11 cellular contexts compared by ENCODE assay signal in the genomic region with DNA sequence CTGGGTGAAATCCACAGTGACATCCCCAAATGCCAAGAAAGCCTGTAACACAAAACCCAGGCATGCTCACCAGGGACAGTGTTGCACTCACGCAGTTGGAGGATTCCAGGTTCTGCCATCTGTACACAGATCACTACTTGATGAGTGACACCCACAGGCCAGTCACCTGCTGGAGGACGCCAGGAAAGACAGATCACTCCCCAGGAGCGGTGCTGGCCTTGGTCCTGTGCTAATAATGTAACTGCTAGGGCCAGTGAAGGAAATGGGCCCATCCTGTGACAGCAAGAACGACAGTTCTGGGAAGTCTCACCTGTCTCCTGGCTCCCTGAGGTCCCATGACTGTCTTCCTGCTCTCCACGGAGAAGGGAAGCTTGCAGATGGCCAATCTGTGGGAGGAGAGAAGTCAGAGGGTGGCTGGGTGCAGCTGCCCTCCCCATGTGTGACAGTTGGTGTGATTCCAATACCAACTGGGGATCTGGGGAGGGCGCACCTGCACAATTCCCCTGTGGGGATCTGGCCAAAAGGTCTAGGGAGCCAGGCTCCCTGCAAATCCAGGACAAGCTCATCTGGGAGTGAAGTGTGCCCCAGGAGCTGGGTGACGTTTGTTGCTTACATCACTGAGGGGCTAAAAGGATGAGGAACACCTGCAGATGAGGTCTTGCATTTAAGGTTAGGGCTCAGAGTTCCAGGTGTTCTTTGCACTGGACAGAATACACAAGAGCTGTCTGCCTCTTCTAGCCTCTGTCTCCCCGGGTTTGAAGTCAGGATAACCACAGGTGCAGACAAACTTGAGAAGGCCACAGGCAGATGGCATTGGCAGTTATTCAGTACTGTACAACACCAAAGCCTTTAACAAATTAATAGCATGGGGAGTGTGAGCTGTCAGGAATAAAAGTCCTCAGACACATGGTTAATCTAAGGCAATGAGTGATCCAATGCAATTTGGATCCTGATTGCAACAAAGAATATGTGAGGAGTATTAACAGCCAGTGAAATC. TPM values are rescaled to one million over a fixed set of nuclear protein-coding genes. Genes with fewer than 3 reads are reported as not detected.
DNase-seq lines count a peak whose midpoint lies in the region; ATAC-seq, FAIRE-seq and TF ChIP-seq lines count a peak whose summit lies in the region.
"Had no signal": no experiment of that assay in that cellular context is flagged by ENCODE, and none has a peak within 500 bp of the region (broad histone marks: within the 10 kb centered on the region; RNA-seq: fewer than 3 reads in every experiment).

No MANE protein-coding gene starts in this region.

- H3K4ac ChIP-seq in neuronal stem cell (ENCODE audit: low read length) = no peak overlapping the region

- no peaks in the 10 kb centered on the region for H3K27me3 ChIP-seq in GM12878 (replicated peaks in 1 of 2; ENCODE audit: control insufficient read depth in 2 of 2, insufficient read depth in 2 of 2, low read length in 1 of 2)
- no peaks in the 10 kb centered on the region for H3K27me3 ChIP-seq in neuronal stem cell (ENCODE audit: control insufficient read depth in 3 of 3, insufficient read depth in 3 of 3, low read depth in 1 of 3, low read length in 3 of 3)

- no peaks in the 10 kb centered on the region for H3K79me1 ChIP-seq in neuronal stem cell (ENCODE audit: low read depth, low read length)

- H2AK5ac ChIP-seq in neuronal stem cell (ENCODE audit: low read depth, low read length) = no peak overlapping the region

- H3K9me3 ChIP-seq in GM12878 (replicated peaks; ENCODE audit: control insufficient read depth, insufficient read depth, low read length) (no peaks in the 10 kb centered on the region; the same call in 2 of the 3 replicates), neuronal stem cell (replicated peaks in 1 of 2; ENCODE audit: control insufficient read depth in 2 of 2, insufficient read depth in 1 of 2, low read depth in 1 of 2, low read length in 2 of 2) (peaks cover 2 to 3% of the 10 kb centered on the region in 2 donors)

- BruUV-seq in GM12878 (replicated peaks; lab: Mats Ljungman, UMichigan) = no TSS peak

- H4K91ac ChIP-seq in neuronal stem cell (ENCODE audit: low read depth, low read length, poor library complexity) = no peak overlapping the region

- H3K27ac ChIP-seq in GM12878 (ENCODE audit: control insufficient read depth, insufficient read depth) (no peak overlapping the region), neuronal stem cell (replicated peaks; ENCODE audit: low read length) (no peak overlapping the region)
- H3K27ac ChIP-seq: HL-60 had no signal

- TF ChIP-seq CTCF in GM12878 (IDR thresholded peaks at IDR 0.05 in 2 of 3, conservative IDR thresholded peaks at IDR 0.05 in 1 of 3; ENCODE audit: control insufficient read depth in 2 of 3, extremely low read depth in 1 of 3, insufficient read depth in 1 of 3, low read depth in 3 of 3, low read length in 3 of 3) = no peak

- 51% methylated on average over 8 of the region's 8 CpGs for WGBS in GM12878 (ENCODE audit: insufficient coverage, insufficient replicate concordance, low lambda C conversion rate, missing lambda C conversion rate)
- WGBS in neuronal stem cell (ENCODE audit: extremely low coverage in 2 of 2, insufficient read length in 2 of 2, insufficient replicate concordance in 1 of 2), 2 donors = no CpG with 5 or more reads among the region's 8 CpGs

- H3K79me2 ChIP-seq in GM12878 (ENCODE audit: control insufficient read depth, insufficient read depth, low read length) = no peaks in the 10 kb centered on the region

- no peak for TF ChIP-seq POLR2A in GM12878 (IDR thresholded peaks at IDR 0.05; ENCODE audit: low read depth, low read length)

- POLR2A ChIA-PET in GM12878 (lab: Charles Lee) = no interaction called here

- no peak overlapping the region for H2BK12ac ChIP-seq in neuronal stem cell (ENCODE audit: low read length)

- no peak for TF ChIP-seq RAD21 in GM12878 (IDR thresholded peaks at IDR 0.05; ENCODE audit: insufficient read depth, low read depth, low read length)

- H3K23ac ChIP-seq in neuronal stem cell (ENCODE audit: low read depth, low read length, poor library complexity) = no peak overlapping the region

- H3K4me1 ChIP-seq in GM12878 (ENCODE audit: control insufficient read depth, insufficient read depth, low read length) (peaks cover 7% of the 10 kb centered on the region), neuronal stem cell (ENCODE audit: control insufficient read depth in 2 of 2, insufficient read depth in 1 of 2, low read depth in 1 of 2, low read length in 2 of 2) (no peaks in the 10 kb centered on the region)

- peak; percentile 31 for FAIRE-seq in GM12878 (lab: Jason Lieb, UNC)
- FAIRE-seq: colon had no signal

- no peak overlapping the region for H3K4me3 ChIP-seq in GM12878
- no peak overlapping the region for H3K4me3 ChIP-seq in neuronal stem cell (ENCODE audit: low read length in 2 of 2)

- RAD21 ChIA-PET in GM12878 (lab: Charles Lee; ENCODE audit: unreplicated experiment) = no interaction called here

- in situ Hi-C loops in GM12878 (cut with MboI) = no loop called here
- in situ Hi-C loops in KBM-7 (cut with MboI; ENCODE audit: low pct_unique_long_range_greater_than_20kb, low sequenced_read_pairs) = no loop called here

- no peak overlapping the region for H4K8ac ChIP-seq in neuronal stem cell (ENCODE audit: low read depth, low read length)

- H3K9ac ChIP-seq in GM12878 (ENCODE audit: control insufficient read depth, insufficient read depth, low read length) (no peak overlapping the region; the same call in 1 of the 2 replicates), neuronal stem cell (ENCODE audit: low read depth, low read length, poor library complexity) (no peak overlapping the region)

- TF ChIP-seq EP300 in GM12878 (IDR thresholded peaks at IDR 0.05; ENCODE audit: borderline replicate concordance in 1 of 2, control insufficient read depth in 1 of 2, low read depth in 2 of 2, low read length in 2 of 2) = no peak

- SMC1A ChIA-PET in GM12878 (lab: Charles Lee; ENCODE audit: uncharacterized antibody, unreplicated experiment) = no interaction called here

- DNase-seq in GM12878 (ENCODE audit: low read depth, low spot score) = no peak
- no peak for DNase-seq in KBM-7
- no peak for DNase-seq in neuronal stem cell (ENCODE audit: low spot score)
- no peak for DNase-seq in HK-2 (ENCODE audit: unreplicated experiment)
- DNase-seq: activated CD8-positive, alpha-beta memory T cell treated with anti-CD3 and anti-CD28 coated beads, Interleukin-2, amount 10 ng/mL, durations not matched to agents 7 days and 5 days had no signal

- CTCF ChIA-PET in GM12878 (lab: Yijun Ruan, JAX) = no interaction called here

- no peak overlapping the region for H3K18ac ChIP-seq in neuronal stem cell (ENCODE audit: low read length)

- no peak overlapping the region for H2BK120ac ChIP-seq in neuronal stem cell (ENCODE audit: low read depth, low read length)

- H2AFZ ChIP-seq in GM12878 (ENCODE audit: control insufficient read depth, low read depth, low read length) (no peak overlapping the region), neuronal stem cell (ENCODE audit: low read length) (no peak overlapping the region)

- no peak overlapping the region for H3K14ac ChIP-seq in neuronal stem cell (ENCODE audit: low read length)

- intact Hi-C loops in GM12878 (cut with micrococcal nuclease; ENCODE audit: unreplicated experiment) = no loop called here

- no peak overlapping the region for H2BK5ac ChIP-seq in neuronal stem cell (ENCODE audit: low read length)

- H3K36me3 ChIP-seq in GM12878 (ENCODE audit: control insufficient read depth in 2 of 2, insufficient read depth in 2 of 2, low read length in 1 of 2) = peaks cover 0 to under 1% of the 10 kb centered on the region in 2 experiments; a peak in 2 of 4 replicates
- H3K36me3 ChIP-seq in neuronal stem cell (replicated peaks in 1 of 2; ENCODE audit: control insufficient read depth in 2 of 2, insufficient read depth in 2 of 2, low read length in 2 of 2) = peaks cover 12 to 61% of the 10 kb centered on the region in 2 donors

- H2BK15ac ChIP-seq in neuronal stem cell (ENCODE audit: low read length) = no peak overlapping the region

- H3K4me2 ChIP-seq in GM12878 (ENCODE audit: control insufficient read depth, insufficient read depth) = no peak overlapping the region
- no peak overlapping the region for H3K4me2 ChIP-seq in neuronal stem cell (ENCODE audit: insufficient read depth, low read length, poor library complexity, severe bottlenecking)

- no peaks in the 10 kb centered on the region for H4K20me1 ChIP-seq in GM12878 (ENCODE audit: control insufficient read depth, insufficient read depth)

- ATAC-seq in GM18502 (IDR thresholded peaks at IDR 0.05; ENCODE audit: poor library complexity, unreplicated experiment) (peak; percentile 42), GM21717 (IDR thresholded peaks at IDR 0.05; ENCODE audit: unreplicated experiment) (peak; percentile 25), HG03460 (IDR thresholded peaks at IDR 0.05; ENCODE audit: unreplicated experiment) (peak; percentile 18), GM12878 (peak; percentile 36), HG03025 (IDR thresholded peaks at IDR 0.05; ENCODE audit: low FRiP score, unreplicated experiment) (no peak)
- ATAC-seq: activated CD8-positive, alpha-beta memory T cell treated with anti-CD3 and anti-CD28 coated beads, Interleukin-2, amount 10 ng/mL, durations not matched to agents 7 days and 5 days had no signal

RNA-seq across cellular contexts. Expression of a gene that starts 10.3 kb away (rescaled TPM):
- total RNA-seq in GM12878 (2013; cell fraction: nucleolus; rRNA removed) = 37.8 and 45.4 TPM in 2 replicates
- 8.5 and 9.2 TPM in 2 replicates for total RNA-seq in GM12878 (2014; rRNA removed)
- 11.6 and 13.0 TPM in 2 replicates for total RNA-seq in GM12878 (2014; rRNA removed; fragmentation: Illumina TruSeq; extraction: Trizol)
- 9.0 and 9.6 TPM in 2 replicates for total RNA-seq in GM12878 (2021)
- 14.3 TPM for polyA plus RNA-seq in GM12878 (2011; ENCODE audit: low read depth)
- polyA plus RNA-seq in GM12878 (2011; rRNA removed) = 16.8 and 17.8 TPM in 2 replicates
- polyA plus RNA-seq in GM12878 (2011; cell fraction: cytosol; rRNA removed) = 10.0 and 10.5 TPM in 2 replicates
- polyA plus RNA-seq in GM12878 (2011; cell fraction: nucleus; rRNA removed) = 34.2 and 49.8 TPM in 2 replicates
- 13.8 and 14.1 TPM in 2 replicates for polyA plus RNA-seq in GM12878 (2012)
- 14.9 and 18.6 TPM in 2 replicates for polyA plus RNA-seq in GM12878 (2014; fragmentation: Illumina TruSeq; extraction: Trizol)
- 1 to 10 TPM in 1 of 2 experiments, under 1 TPM in 1; 0.60 to 2.6 TPM for polyA plus RNA-seq in GM12878 (2014; fragmentation: Nextera tagmentation; extraction: Ambion mirVana)
- polyA plus RNA-seq in GM12878 (2014; rRNA removed) = 11.6 and 12.3 TPM in 2 replicates
- polyA plus RNA-seq in GM12878 (2016; fragmentation: Nextera tagmentation; extraction: Ambion mirVana) = 1 to 10 TPM; 4.1 to 5.7 TPM
- polyA minus RNA-seq in GM12878 (2011; rRNA and poly(A)+ RNA removed) = 15.7 and 18.1 TPM in 2 replicates
- polyA minus RNA-seq in GM12878 (2011; cell fraction: cytosol; rRNA and poly(A)+ RNA removed) = 3.1 and 5.4 TPM in 2 replicates
- 10.3 and 11.3 TPM in 2 replicates for polyA minus RNA-seq in GM12878 (2011; cell fraction: nucleus; rRNA and poly(A)+ RNA removed)
- polyA plus RNA-seq in neuronal stem cell (2013, experiment 1 of 2) = 8.8 TPM
- 8.3 TPM for polyA plus RNA-seq in neuronal stem cell (2013, experiment 2 of 2)
